Comparison of ENCODE assay signal across 23 cellular contexts in genomic region chr22:40313007-40313406, GRCh38. TPM values are rescaled to one million over a fixed set of nuclear protein-coding genes. Genes with fewer than 3 reads are reported as not detected.
DNase-seq lines count a peak whose midpoint lies in the region; ATAC-seq and TF ChIP-seq lines count a peak whose summit lies in the region.
"Had no signal": no experiment of that assay in that cellular context is flagged by ENCODE, and none has a peak within 500 bp of the region (broad histone marks: within the 10 kb centered on the region; RNA-seq: fewer than 3 reads in every experiment).

No MANE protein-coding gene starts in this region.

- H3K9me3 Mint-ChIP-seq in activated CD4-positive, alpha-beta memory T cell treated with anti-CD3 and anti-CD28 coated beads for 36 hours: no peaks in the 10 kb centered on the region
- no peaks in the 10 kb centered on the region for H3K9me3 Mint-ChIP-seq in activated CD4-positive, alpha-beta memory T cell treated with anti-CD3 and anti-CD28 coated beads, Interleukin-2, amount 10 ng/mL, durations not matched to agents 7 days and 5 days
- no peaks in the 10 kb centered on the region for H3K9me3 Mint-ChIP-seq in CD8-positive, alpha-beta T cell
- H3K9me3 Mint-ChIP-seq in activated naive CD4-positive, alpha-beta T cell treated with anti-CD3 and anti-CD28 coated beads, Interleukin-2, amount 50 U/mL, for 72 hours: no peaks in the 10 kb centered on the region
- H3K9me3 Mint-ChIP-seq in naive thymus-derived CD4-positive, alpha-beta T cell: peaks cover 0 to 3% (median 0%) of the 10 kb centered on the region in 11 donors
- H3K9me3 Mint-ChIP-seq: dendritic cell treated with granulocyte-macrophage colony-stimulating factor and Interleukin-4, amounts not matched to agents 40 ng/mL and 50 ng/mL, for 4 days; HFFc6; IgD-negative memory B cell had no signal

- H3K4me1 Mint-ChIP-seq in activated CD4-positive, alpha-beta memory T cell treated with anti-CD3 and anti-CD28 coated beads for 36 hours (ENCODE audit: low read depth): peaks cover 30% of the 10 kb centered on the region
- peaks cover 13% of the 10 kb centered on the region for H3K4me1 Mint-ChIP-seq in activated CD4-positive, alpha-beta memory T cell treated with anti-CD3 and anti-CD28 coated beads, Interleukin-2, amount 10 ng/mL, durations not matched to agents 7 days and 5 days
- peaks cover 52% of the 10 kb centered on the region for H3K4me1 Mint-ChIP-seq in CD8-positive, alpha-beta T cell (ENCODE audit: low read depth)
- peaks cover 19 to 56% (median 39%) of the 10 kb centered on the region in 7 donors for H3K4me1 Mint-ChIP-seq in naive thymus-derived CD4-positive, alpha-beta T cell

- peaks cover 77% of the 10 kb centered on the region for H3K36me3 ChIP-seq in CD8-positive, alpha-beta T cell (ENCODE audit: insufficient read depth, low read length)
- peaks cover 41 to 82% (median 42%) of the 10 kb centered on the region in 3 experiments for H3K36me3 ChIP-seq in naive thymus-derived CD4-positive, alpha-beta T cell (ENCODE audit: control insufficient read depth in 2 of 3, insufficient read depth in 3 of 3, low read length in 3 of 3)
- peaks cover 0 to 92% (median 0%) of the 10 kb centered on the region in 3 donors for H3K36me3 ChIP-seq in Peyer's patch

- intact Hi-C loops in activated CD4-positive, alpha-beta memory T cell treated with anti-CD3 and anti-CD28 coated beads for 36 hours (cut with micrococcal nuclease): no loop called here
- intact Hi-C loops in CD8-positive, alpha-beta T cell (cut with DNase I, micrococcal nuclease): loop anchor here in 1 of 2 experiments (5.0 kb wide), 1 partner anchor 34 kb away; the partner anchor contains the start of gene ADSL
- intact Hi-C loops in naive thymus-derived CD4-positive, alpha-beta T cell (cut with micrococcal nuclease): no loop called here

- ATAC-seq in CD8-positive, alpha-beta T cell: no peak
- no peak for ATAC-seq in activated naive CD4-positive, alpha-beta T cell treated with anti-CD3 and anti-CD28 coated beads, Interleukin-2, amount 50 U/mL, for 72 hours
- ATAC-seq in naive thymus-derived CD4-positive, alpha-beta T cell: no peak
- ATAC-seq: gastrocnemius medialis, Panc1 had no signal

- no peaks in the 10 kb centered on the region for H3K27me3 Mint-ChIP-seq in activated CD4-positive, alpha-beta memory T cell treated with anti-CD3 and anti-CD28 coated beads for 36 hours
- H3K27me3 Mint-ChIP-seq in activated CD4-positive, alpha-beta memory T cell treated with anti-CD3 and anti-CD28 coated beads, Interleukin-2, amount 10 ng/mL, durations not matched to agents 7 days and 5 days: no peaks in the 10 kb centered on the region
- no peaks in the 10 kb centered on the region for H3K27me3 Mint-ChIP-seq in CD8-positive, alpha-beta T cell (ENCODE audit: low read depth)
- H3K27me3 Mint-ChIP-seq in naive thymus-derived CD4-positive, alpha-beta T cell: no peaks in the 10 kb centered on the region
- H3K27me3 Mint-ChIP-seq: dendritic cell treated with granulocyte-macrophage colony-stimulating factor and Interleukin-4, amounts not matched to agents 40 ng/mL and 50 ng/mL, for 4 days; IgD-negative memory B cell had no signal

- no peaks in the 10 kb centered on the region for H3K9me3 ChIP-seq in CD8-positive, alpha-beta T cell (ENCODE audit: low read length)
- no peaks in the 10 kb centered on the region for H3K9me3 ChIP-seq in naive thymus-derived CD4-positive, alpha-beta T cell (ENCODE audit: control insufficient read depth in 2 of 3, low read length in 3 of 3)
- no peaks in the 10 kb centered on the region for H3K9me3 ChIP-seq in Peyer's patch
- H3K9me3 ChIP-seq: gastrocnemius medialis, prostate gland, SK-N-SH had no signal

- TF ChIP-seq POLR2A in Peyer's patch (IDR thresholded peaks at IDR 0.05): no peak

- no peak overlapping the region for H3K4me3 ChIP-seq in CD8-positive, alpha-beta T cell (ENCODE audit: low read depth, low read length)
- H3K4me3 ChIP-seq in naive thymus-derived CD4-positive, alpha-beta T cell (ENCODE audit: low read length): no peak overlapping the region
- H3K4me3 ChIP-seq in Peyer's patch: no peak overlapping the region
- H3K4me3 ChIP-seq: gastrocnemius medialis, prostate gland had no signal

- no peak overlapping the region for H3K4me3 Mint-ChIP-seq in activated CD4-positive, alpha-beta memory T cell treated with anti-CD3 and anti-CD28 coated beads for 36 hours
- no peak overlapping the region for H3K4me3 Mint-ChIP-seq in activated CD4-positive, alpha-beta memory T cell treated with anti-CD3 and anti-CD28 coated beads, Interleukin-2, amount 10 ng/mL, durations not matched to agents 7 days and 5 days
- H3K4me3 Mint-ChIP-seq in CD8-positive, alpha-beta T cell: no peak overlapping the region
- no peak overlapping the region for H3K4me3 Mint-ChIP-seq in naive thymus-derived CD4-positive, alpha-beta T cell
- H3K4me3 Mint-ChIP-seq: dendritic cell treated with granulocyte-macrophage colony-stimulating factor and Interleukin-4, amounts not matched to agents 40 ng/mL and 50 ng/mL, for 4 days; HFFc6; IgD-negative memory B cell had no signal

- POLR2A ChIA-PET in activated CD4-positive, alpha-beta memory T cell treated with anti-CD3 and anti-CD28 coated beads for 36 hours (lab: Charles Lee): no interaction called here
- POLR2A ChIA-PET in activated CD4-positive, alpha-beta memory T cell treated with anti-CD3 and anti-CD28 coated beads, Interleukin-2, amount 10 ng/mL, durations not matched to agents 7 days and 5 days (lab: Charles Lee): interaction anchor here (0.8 kb wide), 1 partner anchor 15 kb away, joined by 3 read pairs; no protein-coding TSS in a partner anchor
- POLR2A ChIA-PET in CD8-positive, alpha-beta T cell (lab: Charles Lee): interaction anchor here (0.6 to 0.7 kb wide), 2 partner anchors 96 to 1580 kb away, joined by 3 read pairs; no protein-coding TSS in a partner anchor
- POLR2A ChIA-PET in naive thymus-derived CD4-positive, alpha-beta T cell (lab: Charles Lee): interaction anchor here (0.8 kb wide), 1 partner anchor 10 kb away, joined by 3 read pairs; no protein-coding TSS in a partner anchor

- TF ChIP-seq CTCF in CD8-positive, alpha-beta T cell (IDR thresholded peaks at IDR 0.05): no peak
- TF ChIP-seq CTCF in Peyer's patch (IDR thresholded peaks at IDR 0.05): no peak

- no peak for DNase-seq in activated CD4-positive, alpha-beta memory T cell treated with anti-CD3 and anti-CD28 coated beads for 36 hours
- DNase-seq in activated CD4-positive, alpha-beta memory T cell treated with anti-CD3 and anti-CD28 coated beads, Interleukin-2, amount 10 ng/mL, durations not matched to agents 7 days and 5 days: no peak
- DNase-seq in CD8-positive, alpha-beta T cell: no peak
- no peak for DNase-seq in activated naive CD4-positive, alpha-beta T cell treated with anti-CD3 and anti-CD28 coated beads, Interleukin-2, amount 50 U/mL, for 72 hours (ENCODE audit: low spot score in 2 of 2)
- DNase-seq in naive thymus-derived CD4-positive, alpha-beta T cell: no peak
- DNase-seq in effector CD4-positive, alpha-beta T cell: no peak
- DNase-seq in Peyer's patch (no peak), nucleus accumbens (lab: John Stamatoyannopoulos, UW) (no peak)
- DNase-seq: activated CD4-positive, alpha-beta T cell treated with anti-CD3 and anti-CD28 coated beads for 4 hours; DMS79; gastrocnemius medialis; HFFc6; MM.1S; NCI-H1694 treated with DMSO at 0.1 percent for 48 hours; NCI-H2227 treated with DMSO at 0.1 percent for 48 hours; NCI-H774; SK-N-SH; stimulated activated CD4-positive, alpha-beta T cell treated with anti-CD3 and anti-CD28 coated beads, Interleukin-2, amount 100 ng/mL, for 48 hours had no signal

- H3K4me1 ChIP-seq in CD8-positive, alpha-beta T cell (ENCODE audit: insufficient read depth, low read length): peaks cover 24% of the 10 kb centered on the region
- peaks cover 0 to 22% of the 10 kb centered on the region in 2 donors for H3K4me1 ChIP-seq in naive thymus-derived CD4-positive, alpha-beta T cell (ENCODE audit: control insufficient read depth in 2 of 2, insufficient read depth in 2 of 2, low read length in 2 of 2)
- H3K4me1 ChIP-seq in Peyer's patch: peaks cover 0 to 18% (median 0%) of the 10 kb centered on the region in 4 donors
- H3K4me1 ChIP-seq: prostate gland had no signal

- no peaks in the 10 kb centered on the region for H3K27me3 ChIP-seq in CD8-positive, alpha-beta T cell (ENCODE audit: insufficient read depth, low read length)
- no peaks in the 10 kb centered on the region for H3K27me3 ChIP-seq in naive thymus-derived CD4-positive, alpha-beta T cell (ENCODE audit: control insufficient read depth in 2 of 2, insufficient read depth in 2 of 2, low read length in 2 of 2)
- H3K27me3 ChIP-seq in Peyer's patch: no peaks in the 10 kb centered on the region
- H3K27me3 ChIP-seq: gastrocnemius medialis had no signal

- H3K27ac Mint-ChIP-seq in activated CD4-positive, alpha-beta memory T cell treated with anti-CD3 and anti-CD28 coated beads for 36 hours: peak overlapping the region; percentile 11
- no peak overlapping the region for H3K27ac Mint-ChIP-seq in activated CD4-positive, alpha-beta memory T cell treated with anti-CD3 and anti-CD28 coated beads, Interleukin-2, amount 10 ng/mL, durations not matched to agents 7 days and 5 days
- peak overlapping the region; percentile 88 for H3K27ac Mint-ChIP-seq in CD8-positive, alpha-beta T cell
- peak overlapping the region; percentile 72 to 79 for H3K27ac Mint-ChIP-seq in activated naive CD4-positive, alpha-beta T cell treated with anti-CD3 and anti-CD28 coated beads, Interleukin-2, amount 50 U/mL, for 72 hours
- H3K27ac Mint-ChIP-seq in naive thymus-derived CD4-positive, alpha-beta T cell: peak overlapping the region in 8 of 9 donors; percentile 26 to 84 (median 72)
- H3K27ac Mint-ChIP-seq: dendritic cell treated with granulocyte-macrophage colony-stimulating factor and Interleukin-4, amounts not matched to agents 40 ng/mL and 50 ng/mL, for 4 days had no signal

- H3K27ac ChIP-seq in CD8-positive, alpha-beta T cell (ENCODE audit: low read depth, low read length): no peak overlapping the region
- no peak overlapping the region for H3K27ac ChIP-seq in naive thymus-derived CD4-positive, alpha-beta T cell (ENCODE audit: low read depth, low read length)
- H3K27ac ChIP-seq in Peyer's patch: no peak overlapping the region
- H3K27ac ChIP-seq: C4-2B, gastrocnemius medialis, prostate gland had no signal

- CTCF ChIA-PET in activated CD4-positive, alpha-beta memory T cell treated with anti-CD3 and anti-CD28 coated beads for 36 hours (lab: Charles Lee): no interaction called here
- CTCF ChIA-PET in activated CD4-positive, alpha-beta memory T cell treated with anti-CD3 and anti-CD28 coated beads, Interleukin-2, amount 10 ng/mL, durations not matched to agents 7 days and 5 days (lab: Charles Lee): interaction anchor here (0.9 kb wide), 1 partner anchor 35 kb away, joined by 3 read pairs; no protein-coding TSS in a partner anchor
- CTCF ChIA-PET in CD8-positive, alpha-beta T cell (lab: Charles Lee): interaction anchor here (0.7 kb wide), 1 partner anchor 1461 kb away, joined by 3 read pairs; no protein-coding TSS in a partner anchor
- CTCF ChIA-PET in naive thymus-derived CD4-positive, alpha-beta T cell (lab: Charles Lee): interaction anchor here (0.5 kb wide), 1 partner anchor 34 kb away, joined by 4 read pairs; no protein-coding TSS in a partner anchor

- H3K36me3 Mint-ChIP-seq in activated CD4-positive, alpha-beta memory T cell treated with anti-CD3 and anti-CD28 coated beads for 36 hours: peaks cover 54% of the 10 kb centered on the region
- peaks cover 86% of the 10 kb centered on the region for H3K36me3 Mint-ChIP-seq in activated CD4-positive, alpha-beta memory T cell treated with anti-CD3 and anti-CD28 coated beads, Interleukin-2, amount 10 ng/mL, durations not matched to agents 7 days and 5 days (ENCODE audit: low read depth)
- H3K36me3 Mint-ChIP-seq in CD8-positive, alpha-beta T cell: peaks cover 96% of the 10 kb centered on the region
- H3K36me3 Mint-ChIP-seq in activated naive CD4-positive, alpha-beta T cell treated with anti-CD3 and anti-CD28 coated beads, Interleukin-2, amount 50 U/mL, for 72 hours: peaks cover 27 to 47% of the 10 kb centered on the region in 2 donors
- H3K36me3 Mint-ChIP-seq in naive thymus-derived CD4-positive, alpha-beta T cell: peaks cover 38 to 78% (median 63%) of the 10 kb centered on the region in 5 donors

RNA-seq across cellular contexts. Expression of gene ADSL, which starts 33.3 kb away (rescaled TPM):
- total RNA-seq in activated CD4-positive, alpha-beta memory T cell treated with anti-CD3 and anti-CD28 coated beads for 36 hours: 100 to 1,000 TPM; 143 to 146 TPM
- total RNA-seq in activated CD4-positive, alpha-beta memory T cell treated with anti-CD3 and anti-CD28 coated beads, Interleukin-2, amount 10 ng/mL, durations not matched to agents 7 days and 5 days: 100 to 1,000 TPM in 1 of 2 experiments, 10 to 100 TPM in 1; 95.0 to 105 TPM
- total RNA-seq in CD8-positive, alpha-beta T cell: 10 to 100 TPM; 61.8 to 68.7 TPM
- 100 to 1,000 TPM in 1 of 2 donors, 10 to 100 TPM in 1; 97.4 to 135 TPM for total RNA-seq in activated naive CD4-positive, alpha-beta T cell treated with anti-CD3 and anti-CD28 coated beads, Interleukin-2, amount 50 U/mL, for 72 hours
- 100 to 1,000 TPM in 1 of 5 experiments, 10 to 100 TPM in 4; 54.4 to 127 (median 61.9) TPM for total RNA-seq in naive thymus-derived CD4-positive, alpha-beta T cell
- 100 to 1,000 TPM; 118 to 121 TPM for polyA plus RNA-seq in naive thymus-derived CD4-positive, alpha-beta T cell
- total RNA-seq in Peyer's patch: 100 to 1,000 TPM in 1 of 4 donors, 10 to 100 TPM in 3; 32.2 to 163 (median 37.4) TPM

RNA-seq across cellular contexts. Expression of gene SGSM3, which starts 57.4 kb away (rescaled TPM):
- total RNA-seq in activated CD4-positive, alpha-beta memory T cell treated with anti-CD3 and anti-CD28 coated beads for 36 hours: 10 to 100 TPM; 53.2 to 55.4 TPM
- total RNA-seq in activated CD4-positive, alpha-beta memory T cell treated with anti-CD3 and anti-CD28 coated beads, Interleukin-2, amount 10 ng/mL, durations not matched to agents 7 days and 5 days: 10 to 100 TPM; 70.0 to 72.2 TPM
- 10 to 100 TPM; 74.0 to 80.1 TPM for total RNA-seq in CD8-positive, alpha-beta T cell
- total RNA-seq in activated naive CD4-positive, alpha-beta T cell treated with anti-CD3 and anti-CD28 coated beads, Interleukin-2, amount 50 U/mL, for 72 hours: 10 to 100 TPM; 31.8 to 50.2 TPM
- 100 to 1,000 TPM in 2 of 5 experiments, 10 to 100 TPM in 3; 75.2 to 114 (median 91.1) TPM for total RNA-seq in naive thymus-derived CD4-positive, alpha-beta T cell
- 10 to 100 TPM; 52.1 to 61.2 TPM for polyA plus RNA-seq in naive thymus-derived CD4-positive, alpha-beta T cell
- total RNA-seq in Peyer's patch: 100 to 1,000 TPM in 3 of 4 donors, 10 to 100 TPM in 1; 82.0 to 268 (median 159) TPM
